In genomic region chr1:15557594-15557993, GRCh38 we compare ENCODE assay signal across 23 cellular contexts. TPM values are rescaled to one million over a fixed set of nuclear protein-coding genes. Genes with fewer than 3 reads are reported as not detected.
"Had no signal": no experiment of that assay in that cellular context is flagged by ENCODE, and none has a peak within 500 bp of the region (broad histone marks: within the 10 kb centered on the region; RNA-seq: fewer than 3 reads in every experiment).

No MANE protein-coding gene starts in this region.

- H3K4me3 ChIP-seq: body of pancreas, esophagus squamous epithelium, left ventricle myocardium inferior, neural progenitor cell, sigmoid colon, smooth muscle cell, testis, vagina had no signal

- H3K9ac ChIP-seq: neural progenitor cell had no signal

- H3K27ac Mint-ChIP-seq: activated CD4-positive, alpha-beta T cell treated with anti-CD3 and anti-CD28 coated beads, Interleukin-2, amount 10 ng/mL, durations not matched to agents 24 days and 14 days; activated CD8-positive, alpha-beta memory T cell treated with anti-CD3 and anti-CD28 coated beads, Interleukin-2, amount 10 ng/mL, durations not matched to agents 7 days and 5 days; activated naive CD4-positive, alpha-beta T cell treated with anti-CD3 and anti-CD28 coated beads, Interleukin-2, amount 50 U/mL, for 24 hours; activated T-helper 1 cell treated with anti-CD3 and anti-CD28 coated beads, Interleukin-12 subunit alpha, Interleukin-12 subunit beta, Interleukin-2, Interleukin-4 antibody, amounts not matched to agents 30 ng/mL and 10 ng/mL and 1 ng/mL, durations not matched to agents 14 hours and 24 hours and 36 hours; neural progenitor cell; T-helper 1 cell treated with Interleukin-12 subunit alpha and Interleukin-12 subunit beta and Interleukin-4 antibody, amounts not matched to agents 30 μg/mL and 1 μg/mL, for 36 hours had no signal

- H3K27me3 ChIP-seq: body of pancreas, esophagus squamous epithelium, neural progenitor cell, sigmoid colon, testis, vagina had no signal

- H3K4me2 ChIP-seq: neural progenitor cell, smooth muscle cell had no signal

- H3K27me3 Mint-ChIP-seq: activated CD4-positive, alpha-beta T cell treated with anti-CD3 and anti-CD28 coated beads, Interleukin-2, amount 10 ng/mL, durations not matched to agents 24 days and 14 days; activated CD8-positive, alpha-beta memory T cell treated with anti-CD3 and anti-CD28 coated beads, Interleukin-2, amount 10 ng/mL, durations not matched to agents 7 days and 5 days; activated CD8-positive, alpha-beta T cell treated with anti-CD3 and anti-CD28 coated beads for 36 hours; activated naive CD4-positive, alpha-beta T cell treated with anti-CD3 and anti-CD28 coated beads, Interleukin-2, amount 50 U/mL, for 24 hours; naive thymus-derived CD8-positive, alpha-beta T cell had no signal

- H3K9me3 ChIP-seq: body of pancreas, esophagus squamous epithelium, left ventricle myocardium inferior, sigmoid colon, testis, vagina had no signal

- H3K36me3 ChIP-seq: neural progenitor cell had no signal

- H3K4me1 Mint-ChIP-seq: activated CD8-positive, alpha-beta memory T cell treated with anti-CD3 and anti-CD28 coated beads, Interleukin-2, amount 10 ng/mL, durations not matched to agents 7 days and 5 days; activated naive CD4-positive, alpha-beta T cell treated with anti-CD3 and anti-CD28 coated beads, Interleukin-2, amount 50 U/mL, for 24 hours; naive thymus-derived CD8-positive, alpha-beta T cell; neural progenitor cell had no signal

- H3K4me1 ChIP-seq: left ventricle myocardium inferior, neural progenitor cell, sigmoid colon, testis, vagina had no signal

- H3K4me3 Mint-ChIP-seq: activated CD4-positive, alpha-beta T cell treated with anti-CD3 and anti-CD28 coated beads, Interleukin-2, amount 10 ng/mL, durations not matched to agents 24 days and 14 days; activated CD8-positive, alpha-beta memory T cell treated with anti-CD3 and anti-CD28 coated beads, Interleukin-2, amount 10 ng/mL, durations not matched to agents 7 days and 5 days; activated CD8-positive, alpha-beta T cell treated with anti-CD3 and anti-CD28 coated beads for 36 hours; activated naive CD4-positive, alpha-beta T cell treated with anti-CD3 and anti-CD28 coated beads, Interleukin-2, amount 50 U/mL, for 24 hours; activated T-helper 1 cell treated with anti-CD3 and anti-CD28 coated beads, Interleukin-12 subunit alpha, Interleukin-12 subunit beta, Interleukin-2, Interleukin-4 antibody, amounts not matched to agents 30 ng/mL and 10 ng/mL and 1 ng/mL, durations not matched to agents 14 hours and 24 hours and 36 hours; naive thymus-derived CD8-positive, alpha-beta T cell; neural progenitor cell; T-helper 1 cell treated with Interleukin-12 subunit alpha and Interleukin-12 subunit beta and Interleukin-4 antibody, amounts not matched to agents 30 μg/mL and 1 μg/mL, for 36 hours had no signal

- ATAC-seq: activated CD8-positive, alpha-beta memory T cell treated with anti-CD3 and anti-CD28 coated beads, Interleukin-2, amount 10 ng/mL, durations not matched to agents 7 days and 5 days; activated CD8-positive, alpha-beta T cell treated with anti-CD3 and anti-CD28 coated beads for 36 hours; body of pancreas; naive thymus-derived CD8-positive, alpha-beta T cell had no signal

- DNase-seq: activated CD4-positive, alpha-beta T cell treated with anti-CD3 and anti-CD28 coated beads, Interleukin-2, amount 10 ng/mL, durations not matched to agents 24 days and 14 days; activated CD8-positive, alpha-beta memory T cell treated with anti-CD3 and anti-CD28 coated beads, Interleukin-2, amount 10 ng/mL, durations not matched to agents 7 days and 5 days; activated CD8-positive, alpha-beta T cell treated with anti-CD3 and anti-CD28 coated beads for 36 hours; activated gamma-delta T cell; anterior cingulate cortex; body of pancreas; caudate nucleus; dermis blood vessel endothelial cell; effector CD8-positive, alpha-beta T cell; esophagus squamous epithelium; kidney; left ventricle myocardium inferior; naive thymus-derived CD8-positive, alpha-beta T cell; sigmoid colon; stimulated activated CD4-positive, alpha-beta T cell treated with anti-CD3 and anti-CD28 coated beads, Interleukin-15, amount 100 ng/mL, for 24 hours; stimulated activated naive CD4-positive, alpha-beta T cell; testis had no signal

- H3K9me3 Mint-ChIP-seq: activated CD4-positive, alpha-beta T cell treated with anti-CD3 and anti-CD28 coated beads, Interleukin-2, amount 10 ng/mL, durations not matched to agents 24 days and 14 days; activated CD8-positive, alpha-beta T cell treated with anti-CD3 and anti-CD28 coated beads for 36 hours; activated naive CD4-positive, alpha-beta T cell treated with anti-CD3 and anti-CD28 coated beads, Interleukin-2, amount 50 U/mL, for 24 hours; activated T-helper 1 cell treated with anti-CD3 and anti-CD28 coated beads, Interleukin-12 subunit alpha, Interleukin-12 subunit beta, Interleukin-2, Interleukin-4 antibody, amounts not matched to agents 30 ng/mL and 10 ng/mL and 1 ng/mL, durations not matched to agents 14 hours and 24 hours and 36 hours; naive thymus-derived CD8-positive, alpha-beta T cell; neural progenitor cell; T-helper 1 cell treated with Interleukin-12 subunit alpha and Interleukin-12 subunit beta and Interleukin-4 antibody, amounts not matched to agents 30 μg/mL and 1 μg/mL, for 36 hours had no signal

- H2AFZ ChIP-seq: neural progenitor cell had no signal

- H3K27ac ChIP-seq: left ventricle myocardium inferior, neural progenitor cell, sigmoid colon, testis, vagina had no signal

RNA-seq across cellular contexts. Expression of gene AGMAT, which starts 27.3 kb away (rescaled TPM):
- total RNA-seq: left ventricle myocardium inferior had no signal
